ENCODE assay signal across 11 cellular contexts in genomic region chr12:109952160-109952858, GRCh38. TPM values are rescaled to one million over a fixed set of nuclear protein-coding genes. Genes with fewer than 3 reads are reported as not detected.
DNase-seq lines count a peak whose midpoint lies in the region; ATAC-seq and TF ChIP-seq lines count a peak whose summit lies in the region.
"Had no signal": no experiment of that assay in that cellular context is flagged by ENCODE, and none has a peak within 500 bp of the region (broad histone marks: within the 10 kb centered on the region; RNA-seq: fewer than 3 reads in every experiment).

No MANE protein-coding gene starts in this region.

- H3K27me3 Mint-ChIP-seq in CD4-positive, alpha-beta T cell: no peaks in the 10 kb centered on the region
- H3K27me3 Mint-ChIP-seq in HFFc6 (ENCODE audit: insufficient read depth) (no peaks in the 10 kb centered on the region), nephron (ENCODE audit: low read depth) (no peaks in the 10 kb centered on the region)

- peak overlapping the region; percentile 73 for H3K9ac ChIP-seq in adipocyte (ENCODE audit: low read length)
- no peak overlapping the region for H3K9ac ChIP-seq in mesendoderm (ENCODE audit: low read length)

- CTCF ChIA-PET in CD4-positive, alpha-beta T cell (lab: Charles Lee): no interaction called here

- no peaks in the 10 kb centered on the region for H3K9me3 Mint-ChIP-seq in CD4-positive, alpha-beta T cell
- H3K9me3 Mint-ChIP-seq in HFFc6: no peaks in the 10 kb centered on the region
- no peaks in the 10 kb centered on the region for H3K9me3 Mint-ChIP-seq in nephron

- H2AK5ac ChIP-seq in mesendoderm (ENCODE audit: low read length): no peak overlapping the region

- no peak overlapping the region for H3K23ac ChIP-seq in mesendoderm (ENCODE audit: low read length)

- H3K79me1 ChIP-seq in mesendoderm (ENCODE audit: low read length): no peaks in the 10 kb centered on the region

- no peak overlapping the region for H2BK15ac ChIP-seq in mesendoderm (replicated peaks; ENCODE audit: low read depth)

- peaks cover 92% of the 10 kb centered on the region for H3K36me3 Mint-ChIP-seq in CD4-positive, alpha-beta T cell (ENCODE audit: low read depth)
- H3K36me3 Mint-ChIP-seq in HFFc6 (ENCODE audit: low read depth) (peaks cover 52% of the 10 kb centered on the region), nephron (ENCODE audit: low read depth) (peaks cover 56% of the 10 kb centered on the region)

- H3K4ac ChIP-seq in mesendoderm (ENCODE audit: low read depth, low read length): no peak overlapping the region

- no peak overlapping the region for H2BK5ac ChIP-seq in mesendoderm (ENCODE audit: low read length)

- H3K4me3 ChIP-seq in adipocyte (ENCODE audit: low read length): peak overlapping the region; percentile 49
- H3K4me3 ChIP-seq in MG63: no peak overlapping the region
- H3K4me3 ChIP-seq in mesendoderm (ENCODE audit: low read length): no peak overlapping the region

- H3K18ac ChIP-seq in mesendoderm (ENCODE audit: low read length): no peak overlapping the region

- no peak overlapping the region for H4K5ac ChIP-seq in mesendoderm (ENCODE audit: low read length)

- no peak for ATAC-seq in CD4-positive, alpha-beta T cell (ENCODE audit: poor library complexity)

- TF ChIP-seq CTCF in CD4-positive, alpha-beta T cell (IDR thresholded peaks at IDR 0.05): no peak
- TF ChIP-seq CTCF in HFFc6 (IDR thresholded peaks at IDR 0.05): no peak
- TF ChIP-seq CTCF in nephron (IDR thresholded peaks at IDR 0.05; ENCODE audit: unreplicated experiment in 3 of 3): no peak

- peak overlapping the region; percentile 13 for H3K27ac Mint-ChIP-seq in CD4-positive, alpha-beta T cell
- H3K27ac Mint-ChIP-seq in HFFc6: peak overlapping the region; percentile 80
- peak overlapping the region; percentile 93 to 99 (median 97) for H3K27ac Mint-ChIP-seq in nephron

- intact Hi-C loops in CD4-positive, alpha-beta T cell (cut with DNase I, micrococcal nuclease): no loop called here

- POLR2A ChIA-PET in CD4-positive, alpha-beta T cell (lab: Charles Lee): no interaction called here

- no CpG with 5 or more reads among the region's 11 CpGs for WGBS in mesendoderm (ENCODE audit: extremely low coverage, insufficient coverage, low lambda C conversion rate)

- H3K56ac ChIP-seq in mesendoderm (ENCODE audit: low read length): no peak overlapping the region

- no peak overlapping the region for H3K4me2 ChIP-seq in mesendoderm (ENCODE audit: low read length)

- no peak overlapping the region for H3K4me3 Mint-ChIP-seq in CD4-positive, alpha-beta T cell
- H3K4me3 Mint-ChIP-seq in HFFc6 (peak overlapping the region; percentile 72), nephron (peak overlapping the region in 1 of 3 experiments; percentile 18)

- no peaks in the 10 kb centered on the region for H3K27me3 ChIP-seq in CD4-positive, alpha-beta T cell (ENCODE audit: control insufficient read depth, insufficient read depth, low read length)
- H3K27me3 ChIP-seq in adipocyte (replicated peaks; ENCODE audit: control insufficient read depth, insufficient read depth, low read length) (no peaks in the 10 kb centered on the region), MG63 (no peaks in the 10 kb centered on the region), mesendoderm (ENCODE audit: insufficient read depth, low read length, poor library complexity) (no peaks in the 10 kb centered on the region)

- H3K36me3 ChIP-seq in adipocyte (ENCODE audit: control insufficient read depth, insufficient read depth, low read length, severe bottlenecking) (peaks cover 42% of the 10 kb centered on the region), MG63 (peaks cover 50% of the 10 kb centered on the region), mesendoderm (ENCODE audit: control insufficient read depth, insufficient read depth, low read length) (peaks cover 11% of the 10 kb centered on the region)

- H3K4me1 Mint-ChIP-seq in CD4-positive, alpha-beta T cell (ENCODE audit: low read depth): peaks cover 19% of the 10 kb centered on the region
- H3K4me1 Mint-ChIP-seq in HFFc6 (ENCODE audit: low read depth) (peaks cover 71% of the 10 kb centered on the region), nephron (peaks cover 59% of the 10 kb centered on the region)

- DNase-seq in CD4-positive, alpha-beta T cell: no peak
- DNase-seq in HFFc6 (no peak), adipocyte (ENCODE audit: low read depth) (no peak), MG63 (no peak), mesendoderm (no peak), NK-92 (lab: John Stamatoyannopoulos, UW; ENCODE audit: unreplicated experiment) (no peak)
- DNase-seq in activated CD4-positive, alpha-beta T cell treated with anti-CD3 and anti-CD28 coated beads for 48 hours: no peak
- DNase-seq: effector memory CD4-positive, alpha-beta T cell; NCI-H1048 had no signal

- no peaks in the 10 kb centered on the region for H3K79me2 ChIP-seq in mesendoderm (ENCODE audit: control insufficient read depth, insufficient read depth, low read length)

- no peak overlapping the region for H2BK120ac ChIP-seq in mesendoderm (ENCODE audit: low read depth, low read length)

- H3K4me1 ChIP-seq in adipocyte (ENCODE audit: control insufficient read depth, insufficient read depth, low read length) (peaks cover 55% of the 10 kb centered on the region), mesendoderm (ENCODE audit: control insufficient read depth, low read depth, low read length) (no peaks in the 10 kb centered on the region)

- H4K8ac ChIP-seq in mesendoderm (ENCODE audit: low read depth, low read length): no peak overlapping the region

- no peak overlapping the region for H3K27ac ChIP-seq in CD4-positive, alpha-beta T cell (ENCODE audit: low read depth, low read length)
- H3K27ac ChIP-seq in mesendoderm (ENCODE audit: low read depth, low read length): no peak overlapping the region
- H3K27ac ChIP-seq: VCaP had no signal

- H3K9me3 ChIP-seq in CD4-positive, alpha-beta T cell (ENCODE audit: control insufficient read depth, low read length): no peaks in the 10 kb centered on the region
- H3K9me3 ChIP-seq in adipocyte (ENCODE audit: control insufficient read depth, low read length) (no peaks in the 10 kb centered on the region), MG63 (no peaks in the 10 kb centered on the region)

RNA-seq across cellular contexts. Expression of gene GIT2, which starts 43.9 kb away (rescaled TPM):
- total RNA-seq in CD4-positive, alpha-beta T cell: 10 to 100 TPM; 68.6 to 70.7 TPM
- 10 to 100 TPM; 56.9 to 68.8 (median 64.9) TPM for total RNA-seq in HFFc6 (2021; fragmentation: NEBNext Ultra II Directional; extraction: Animal tissue kit (Norgen Biotek cat#: 25700))
- total RNA-seq in MG63 (2014; rRNA removed; shearing (Covaris generic); ENCODE audit: low replicate concordance): 14.5 and 20.7 TPM in 2 replicates
- 11.5 TPM for polyA plus RNA-seq in mesendoderm (2013, experiment 1 of 2)
- polyA plus RNA-seq in mesendoderm (2013, experiment 2 of 2): 11.8 TPM

RNA-seq across cellular contexts. Expression of gene ANKRD13A, which starts 46.9 kb away (rescaled TPM):
- 10 to 100 TPM; 51.6 to 52.3 TPM for total RNA-seq in CD4-positive, alpha-beta T cell
- total RNA-seq in HFFc6 (2021; fragmentation: NEBNext Ultra II Directional; extraction: Animal tissue kit (Norgen Biotek cat#: 25700)): 100 to 1,000 TPM; 133 to 150 (median 146) TPM
- total RNA-seq in MG63 (2014; rRNA removed; shearing (Covaris generic); ENCODE audit: low replicate concordance): 75.0 and 96.8 TPM in 2 replicates
- polyA plus RNA-seq in mesendoderm (2013, experiment 1 of 2): 13.3 TPM
- polyA plus RNA-seq in mesendoderm (2013, experiment 2 of 2): 13.3 TPM

RNA-seq across cellular contexts. Expression of gene TCHP, which starts 52.2 kb away (rescaled TPM):
- total RNA-seq in CD4-positive, alpha-beta T cell: 10 to 100 TPM; 13.2 to 13.6 TPM
- total RNA-seq in HFFc6 (2021; fragmentation: NEBNext Ultra II Directional; extraction: Animal tissue kit (Norgen Biotek cat#: 25700)): 10 to 100 TPM; 15.0 to 21.0 (median 18.2) TPM
- total RNA-seq in MG63 (2014; rRNA removed; shearing (Covaris generic); ENCODE audit: low replicate concordance): 3.6 and 4.0 TPM in 2 replicates
- 19.5 TPM for polyA plus RNA-seq in mesendoderm (2013, experiment 1 of 2)
- 19.1 TPM for polyA plus RNA-seq in mesendoderm (2013, experiment 2 of 2)

Comparison
In these comparisons a context has a peak if more than half of its experiments do, and no peak if none do; other contexts are left out.
1. H3K27ac Mint-ChIP-seq: peak in every context shown above with its lines; median percentile 97 in nephron; 80 in HFFc6; 13 in CD4-positive, alpha-beta T cell.